22 cellular contexts compared by ENCODE assay signal in the genomic region with DNA sequence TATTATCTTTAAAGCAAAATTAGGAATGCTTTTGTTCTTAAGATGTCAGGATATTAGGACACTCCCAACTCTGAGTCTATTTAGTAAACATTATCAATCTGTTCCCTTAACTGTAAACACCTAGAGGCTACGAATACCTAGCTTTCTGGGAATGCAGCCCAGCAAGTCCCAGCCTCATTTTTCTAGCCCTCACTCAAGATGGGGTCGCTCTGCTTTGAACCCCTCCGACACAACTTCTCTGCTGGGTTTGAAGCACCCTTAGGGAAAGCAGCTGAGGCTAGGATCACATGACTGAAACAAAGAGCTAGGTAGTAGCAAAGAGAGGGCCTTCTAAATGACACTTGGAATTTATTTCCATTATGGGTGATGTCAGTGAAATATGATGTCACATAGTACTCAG.
DNase-seq lines count a peak whose midpoint lies in the region; ATAC-seq, FAIRE-seq and TF ChIP-seq lines count a peak whose summit lies in the region.
"Had no signal": no experiment of that assay in that cellular context is flagged by ENCODE, and none has a peak within 500 bp of the region (broad histone marks: within the 10 kb centered on the region; RNA-seq: fewer than 3 reads in every experiment).

No MANE protein-coding gene starts in this region.

- H3K4me2 ChIP-seq in Karpas-422 (ENCODE audit: low read depth, low read length, poor library complexity, severe bottlenecking) (no peak overlapping the region), K562 (ENCODE audit: insufficient read depth, low read length) (no peak overlapping the region), mesendoderm (ENCODE audit: low read length) (no peak overlapping the region), osteoblast (ENCODE audit: insufficient read depth, low read length) (no peak overlapping the region)
- H3K4me2 ChIP-seq: A549, BLaER1 had no signal

- H4K20me1 ChIP-seq in Karpas-422 (ENCODE audit: insufficient read depth, low read depth, low read length) (no peaks in the 10 kb centered on the region), K562 (replicated peaks; ENCODE audit: control insufficient read depth, insufficient read depth, low read length) (no peaks in the 10 kb centered on the region), osteoblast (ENCODE audit: insufficient read depth, low read length) (no peaks in the 10 kb centered on the region)
- H4K20me1 ChIP-seq: BLaER1 had no signal

- in situ Hi-C loops in K562 (cut with MboI) = no loop called here

- FAIRE-seq in K562 (lab: Jason Lieb, UNC) (no peak), small intestine (lab: Jason Lieb, UNC) (no peak)
- FAIRE-seq: A549, H1, HepG2 had no signal

- no peak overlapping the region for H2BK15ac ChIP-seq in mesendoderm (replicated peaks; ENCODE audit: low read depth)

- intact Hi-C loops in A673 (cut with micrococcal nuclease; ENCODE audit: unreplicated experiment) = no loop called here
- intact Hi-C loops in K562 (cut with micrococcal nuclease) = no loop called here

- H2AK5ac ChIP-seq in mesendoderm (ENCODE audit: low read length) = no peak overlapping the region

- BruUV-seq in A673 (replicated peaks; lab: Mats Ljungman, UMichigan) = no TSS peak
- BruUV-seq in K562 (replicated peaks; lab: Mats Ljungman, UMichigan) = no TSS peak

- DNase-seq in A673 (ENCODE audit: low spot score) (no peak), Karpas-422 (no peak), K562 (ENCODE audit: extremely low read depth in 1 of 4, low spot score in 3 of 4) (no peak), mesendoderm (peak; percentile 54), osteoblast (ENCODE audit: insufficient read length, low spot score, missing footprints) (no peak), small intestine (no peak)
- DNase-seq in activated effector memory CD4-positive, alpha-beta T cell treated with Interleukin-2 at 50 U/mL for 16 hours = no peak
- DNase-seq: CD8-positive, alpha-beta T cell; DMS79 treated with DMSO at 0.1 percent for 48 hours; KG1; MV-4-11; NCI-H2171 treated with DMSO at 0.1 percent for 48 hours; NCI-H446; NCI-H526 treated with DMSO at 0.1 percent for 48 hours; NK-92 treated with Interleukin-12 subunit alpha and Interleukin-12 subunit beta, amount 100 ng/mL, for 24 hours; SHP77 had no signal

- H3K23ac ChIP-seq in mesendoderm (ENCODE audit: low read length) = no peak overlapping the region

- H3K27ac ChIP-seq in A673 (ENCODE audit: low read depth, low read length, poor library complexity, severe bottlenecking) = peak overlapping the region; percentile 12
- peak overlapping the region; percentile 91; the same call in 1 of the 2 replicates for H3K27ac ChIP-seq in Karpas-422 (ENCODE audit: low read length)
- H3K27ac ChIP-seq in K562 (ENCODE audit: extremely low read depth, low read depth, low read length) = no peak overlapping the region
- no peak overlapping the region for H3K27ac ChIP-seq in mesendoderm (ENCODE audit: low read depth, low read length)
- no peak overlapping the region for H3K27ac ChIP-seq in osteoblast (ENCODE audit: low read depth, low read length)
- no peak overlapping the region for H3K27ac ChIP-seq in small intestine (ENCODE audit: low read depth in 1 of 2, low read length in 1 of 2)
- H3K27ac ChIP-seq: A549, BLaER1, SK-N-MC had no signal

- TF ChIP-seq CTCF in A673 (conservative IDR thresholded peaks at IDR 0.05; ENCODE audit: low read depth, low read length) (no peak), K562 (IDR thresholded peaks at IDR 0.05 in 2 of 3, conservative IDR thresholded peaks at IDR 0.05 in 1 of 3; ENCODE audit: insufficient read depth in 2 of 3, low read depth in 1 of 3, low read length in 3 of 3) (no peak), osteoblast (IDR thresholded peaks at IDR 0.05; ENCODE audit: extremely low read depth, low read depth, low read length) (no peak)

- no peaks in the 10 kb centered on the region for H3K36me3 ChIP-seq in A673 (ENCODE audit: insufficient read depth, low read length, poor library complexity, severe bottlenecking)
- H3K36me3 ChIP-seq in Karpas-422 (ENCODE audit: insufficient read depth, low read length) = no peaks in the 10 kb centered on the region; the same call in 1 of the 2 replicates
- no peaks in the 10 kb centered on the region for H3K36me3 ChIP-seq in K562 (ENCODE audit: control insufficient read depth, insufficient read depth, low read length)
- no peaks in the 10 kb centered on the region for H3K36me3 ChIP-seq in mesendoderm (ENCODE audit: control insufficient read depth, insufficient read depth, low read length)
- no peaks in the 10 kb centered on the region for H3K36me3 ChIP-seq in osteoblast (ENCODE audit: insufficient read depth, low read length)
- no peaks in the 10 kb centered on the region for H3K36me3 ChIP-seq in small intestine (ENCODE audit: control insufficient read depth in 2 of 2, insufficient read depth in 2 of 2, low read length in 2 of 2)
- H3K36me3 ChIP-seq: BLaER1 had no signal

- no peak overlapping the region for H2AFZ ChIP-seq in Karpas-422 (ENCODE audit: low read length)
- H2AFZ ChIP-seq in K562 (ENCODE audit: low read depth, low read length) = no peak overlapping the region
- H2AFZ ChIP-seq in osteoblast (ENCODE audit: low read length) = no peak overlapping the region

- H3K18ac ChIP-seq in mesendoderm (ENCODE audit: low read length) = no peak overlapping the region

- H3K9me3 ChIP-seq in A673 (ENCODE audit: low read depth, low read length, poor library complexity, severe bottlenecking) (no peaks in the 10 kb centered on the region), Karpas-422 (ENCODE audit: low read length) (no peaks in the 10 kb centered on the region), K562 (replicated peaks; ENCODE audit: control insufficient read depth, insufficient read depth, low read depth, low read length) (no peaks in the 10 kb centered on the region), osteoblast (ENCODE audit: low read depth, low read length) (no peaks in the 10 kb centered on the region), small intestine (ENCODE audit: control insufficient read depth, low read depth) (no peaks in the 10 kb centered on the region)
- H3K9me3 ChIP-seq: A549, BLaER1 had no signal

- H3K4me1 ChIP-seq in A673 (ENCODE audit: insufficient read depth, low read length, poor library complexity, severe bottlenecking) (peaks cover 78% of the 10 kb centered on the region), Karpas-422 (ENCODE audit: low read length) (peaks cover 49% of the 10 kb centered on the region), K562 (replicated peaks in 1 of 2; ENCODE audit: control insufficient read depth in 2 of 2, insufficient read depth in 2 of 2, low read length in 2 of 2) (no peaks in the 10 kb centered on the region), mesendoderm (ENCODE audit: control insufficient read depth, low read depth, low read length) (no peaks in the 10 kb centered on the region), osteoblast (ENCODE audit: insufficient read depth, low read length) (peaks cover 5% of the 10 kb centered on the region), small intestine (ENCODE audit: control insufficient read depth in 2 of 2, insufficient read depth in 1 of 2, low read depth in 1 of 2, low read length in 1 of 2) (peaks cover 0 to 4% of the 10 kb centered on the region in 2 donors)
- H3K4me1 ChIP-seq: A549 had no signal

- no peak overlapping the region for H2BK120ac ChIP-seq in mesendoderm (ENCODE audit: low read depth, low read length)

- H2BK5ac ChIP-seq in mesendoderm (ENCODE audit: low read length) = no peak overlapping the region

- H4K8ac ChIP-seq in mesendoderm (ENCODE audit: low read depth, low read length) = no peak overlapping the region

- no peak overlapping the region for H3K56ac ChIP-seq in mesendoderm (ENCODE audit: low read length)

- ATAC-seq in K562 (no peak), HG03378 (IDR thresholded peaks at IDR 0.05; ENCODE audit: unreplicated experiment) (no peak)
- ATAC-seq: A549; CD8-positive, alpha-beta T cell; HepG2 had no signal

- POLR2A ChIA-PET in A673 (lab: Charles Lee; ENCODE audit: low non-redundant PET) = no interaction called here
- POLR2A ChIA-PET in K562 (lab: Yijun Ruan, JAX) = no interaction called here

- H3K79me2 ChIP-seq in Karpas-422 (ENCODE audit: low read length) (peaks cover 63% of the 10 kb centered on the region), K562 (ENCODE audit: control insufficient read depth, insufficient read depth, low read length) (no peaks in the 10 kb centered on the region), mesendoderm (ENCODE audit: control insufficient read depth, insufficient read depth, low read length) (no peaks in the 10 kb centered on the region), osteoblast (ENCODE audit: insufficient read depth, low read length) (no peaks in the 10 kb centered on the region)

- no peak overlapping the region for H3K4ac ChIP-seq in mesendoderm (ENCODE audit: low read depth, low read length)

- no peak for TF ChIP-seq RAD21 in K562 (CRISPR knock-in tag; conservative IDR thresholded peaks at IDR 0.05 in 1 of 2, IDR thresholded peaks at IDR 0.05 in 1 of 2)

- CTCF ChIA-PET in A673 (lab: Charles Lee) (interaction anchor here (1.1 kb wide), 1 partner anchor 20 kb away, joined by 3 read pairs; no protein-coding TSS in a partner anchor), K562 (lab: Yijun Ruan, JAX; ENCODE audit: low intra/inter-chr PET ratio) (no interaction called here)

- no peak overlapping the region for H3K9ac ChIP-seq in Karpas-422 (ENCODE audit: low read length)
- no peak overlapping the region for H3K9ac ChIP-seq in K562 (ENCODE audit: insufficient read depth in 1 of 2, low read depth in 2 of 2, low read length in 2 of 2)
- H3K9ac ChIP-seq in mesendoderm (ENCODE audit: low read length) = no peak overlapping the region
- H3K9ac ChIP-seq: BLaER1 had no signal

- no peak for TF ChIP-seq POLR2A in K562 (conservative IDR thresholded peaks at IDR 0.05)

- TF ChIP-seq EP300 in K562 (IDR thresholded peaks at IDR 0.05; ENCODE audit: low read length) = no peak

- WGBS in K562 (ENCODE audit: insufficient coverage, low coverage, missing lambda C conversion rate) = 3% methylated on average over 3 of the region's 3 CpGs
- WGBS in mesendoderm (ENCODE audit: extremely low coverage, insufficient coverage, low lambda C conversion rate) = no CpG with 5 or more reads among the region's 3 CpGs
- 79 to 91% (median 88%) methylated on average over 3 of the region's 3 CpGs for WGBS in small intestine, 3 donors

- H4K5ac ChIP-seq in mesendoderm (ENCODE audit: low read length) = no peak overlapping the region

- no peaks in the 10 kb centered on the region for H3K79me1 ChIP-seq in mesendoderm (ENCODE audit: low read length)

- no peaks in the 10 kb centered on the region for H3K27me3 ChIP-seq in A673 (replicated peaks; ENCODE audit: insufficient read depth, low read depth, low read length, poor library complexity)
- H3K27me3 ChIP-seq in Karpas-422 (ENCODE audit: low read length) = no peaks in the 10 kb centered on the region
- H3K27me3 ChIP-seq in K562 (ENCODE audit: control insufficient read depth in 2 of 2, insufficient read depth in 2 of 2, low read length in 2 of 2) = no peaks in the 10 kb centered on the region
- no peaks in the 10 kb centered on the region for H3K27me3 ChIP-seq in mesendoderm (ENCODE audit: insufficient read depth, low read length, poor library complexity)
- H3K27me3 ChIP-seq in osteoblast (ENCODE audit: insufficient read depth, low read length) = no peaks in the 10 kb centered on the region
- H3K27me3 ChIP-seq in small intestine (ENCODE audit: control insufficient read depth in 2 of 2, insufficient read depth in 2 of 2, low read length in 2 of 2) = no peaks in the 10 kb centered on the region
- H3K27me3 ChIP-seq: BLaER1 had no signal

- no peaks in the 10 kb centered on the region for H3K9me1 ChIP-seq in K562 (ENCODE audit: control insufficient read depth, insufficient read depth, low read length)

- H3K9me2 ChIP-seq in Karpas-422 (replicated peaks; ENCODE audit: insufficient read depth, low read length) = no peaks in the 10 kb centered on the region

- H3K4me3 ChIP-seq in A673 (ENCODE audit: low read depth, low read length, poor library complexity, severe bottlenecking) = no peak overlapping the region
- no peak overlapping the region for H3K4me3 ChIP-seq in Karpas-422 (ENCODE audit: low read length)
- H3K4me3 ChIP-seq in K562 = no peak overlapping the region
- H3K4me3 ChIP-seq in mesendoderm (ENCODE audit: low read length) = no peak overlapping the region
- no peak overlapping the region for H3K4me3 ChIP-seq in osteoblast (ENCODE audit: insufficient read depth, low read length)
- H3K4me3 ChIP-seq in small intestine (ENCODE audit: low read depth in 1 of 2, low read length in 2 of 2) = no peak overlapping the region
- H3K4me3 ChIP-seq: A549, BLaER1, SK-N-MC had no signal

Comparison
In these comparisons a context has a peak if more than half of its experiments do, and no peak if none do; other contexts are left out.
1. H3K27ac ChIP-seq: peak in A673 (single experiment) and Karpas-422 (single experiment); none in K562 (single experiment), mesendoderm (single experiment), osteoblast (single experiment) and small intestine (0 of 2).